In genomic region chr11:48154162-48154561, GRCh38 we compare ENCODE assay signal across 23 cellular contexts.
DNase-seq lines count a peak whose midpoint lies in the region; ATAC-seq and TF ChIP-seq lines count a peak whose summit lies in the region.
"Had no signal": no experiment of that assay in that cellular context is flagged by ENCODE, and none has a peak within 500 bp of the region (broad histone marks: within the 10 kb centered on the region; RNA-seq: fewer than 3 reads in every experiment).

No MANE protein-coding gene starts in this region.

- H3K4me1 ChIP-seq in GM23248 (ENCODE audit: insufficient read depth) (peaks cover 18% of the 10 kb centered on the region), adipocyte (ENCODE audit: control insufficient read depth, insufficient read depth, low read length) (peaks cover 10% of the 10 kb centered on the region), esophagus muscularis mucosa (no peaks in the 10 kb centered on the region)

- no peak for TF ChIP-seq POLR2A in esophagus muscularis mucosa (IDR thresholded peaks at IDR 0.05; ENCODE audit: low read depth)

- no peak for ATAC-seq in left colon
- ATAC-seq: CD8-positive, alpha-beta T cell; esophagus mucosa; natural killer cell; T-cell had no signal

- H3K9ac ChIP-seq in GM23248 (peak overlapping the region; percentile 37), adipocyte (ENCODE audit: low read length) (no peak overlapping the region)

- H3K27ac ChIP-seq in GM23248, result peak overlapping the region; percentile 74
- H3K27ac ChIP-seq in esophagus muscularis mucosa (replicated peaks in 1 of 4), result no peak overlapping the region
- H3K27ac ChIP-seq: thoracic aorta had no signal

- in situ Hi-C loops in GM23248 (cut with MboI), result no loop called here

- TF ChIP-seq CTCF in foreskin fibroblast (IDR thresholded peaks at IDR 0.05; ENCODE audit: low read depth, low read length) (no peak), esophagus muscularis mucosa (IDR thresholded peaks at IDR 0.05) (no peak)

- H3K4me3 ChIP-seq in GM23248 (no peak overlapping the region), adipocyte (ENCODE audit: low read length) (peak overlapping the region; percentile 1), foreskin fibroblast (ENCODE audit: low read depth in 1 of 2, low read length in 2 of 2) (no peak overlapping the region), esophagus muscularis mucosa (no peak overlapping the region)
- H3K4me3 ChIP-seq: dorsolateral prefrontal cortex, smooth muscle cell, thoracic aorta had no signal

- H3K27me3 ChIP-seq in GM23248 (replicated peaks; ENCODE audit: insufficient read depth), result no peaks in the 10 kb centered on the region
- H3K27me3 ChIP-seq in adipocyte (replicated peaks; ENCODE audit: control insufficient read depth, insufficient read depth, low read length), result no peaks in the 10 kb centered on the region
- H3K27me3 ChIP-seq in esophagus muscularis mucosa, result no peaks in the 10 kb centered on the region
- H3K27me3 ChIP-seq: dorsolateral prefrontal cortex had no signal

- WGBS in GM23248 (ENCODE audit: low coverage in 1 of 2, low lambda C conversion rate in 2 of 2, missing lambda C conversion rate in 2 of 2), 2 experiments, result 54 to 59% methylated on average over 3 of the region's 3 CpGs
- WGBS in esophagus muscularis mucosa, result 92% methylated on average over 3 of the region's 3 CpGs

- no peaks in the 10 kb centered on the region for H3K9me2 ChIP-seq in GM23248 (ENCODE audit: insufficient read depth)

- intact Hi-C loops in esophagus muscularis mucosa (cut with DNase I) (no loop called here), left colon (cut with DNase I, micrococcal nuclease) (no loop called here)

- TF ChIP-seq EP300 in esophagus muscularis mucosa (IDR thresholded peaks at IDR 0.05), result no peak

- peaks cover 30% of the 10 kb centered on the region for H3F3A ChIP-seq in GM23248 (ENCODE audit: insufficient read depth)

- H2AFZ ChIP-seq in GM23248, result peak overlapping the region; percentile 42

- H3K79me2 ChIP-seq in GM23248 (ENCODE audit: insufficient read depth), result no peaks in the 10 kb centered on the region

- peak overlapping the region; percentile 18 for H3K4me2 ChIP-seq in GM23248 (ENCODE audit: unreplicated experiment)
- H3K4me2 ChIP-seq: smooth muscle cell had no signal

- DNase-seq in A172 (ENCODE audit: low spot score), result peak; percentile 25
- DNase-seq in GM23248, result peak; percentile 84
- DNase-seq in adipocyte (ENCODE audit: low read depth), result no peak
- DNase-seq in foreskin fibroblast, result peak; percentile 45 to 62
- no peak for DNase-seq in esophagus muscularis mucosa (ENCODE audit: extremely low spot score)
- no peak for DNase-seq in left colon
- no peak for DNase-seq in NK-92 treated with Interleukin-12 subunit alpha and Interleukin-12 subunit beta, amount 100 ng/mL, for 24 hours (lab: John Stamatoyannopoulos, UW)
- DNase-seq in activated T-cell treated with anti-CD3 and anti-CD28 coated beads, Interleukin-2, amount 50 U/mL, for 48 hours, result no peak
- DNase-seq: 8988T; activated CD4-positive, alpha-beta T cell treated with anti-CD3 and anti-CD28 coated beads, Interleukin-2, amount 50 U/mL, for 4 hours; activated naive CD4-positive, alpha-beta T cell treated with anti-CD3 and anti-CD28 coated beads, Interleukin-2, amount 50 U/mL, for 16 hours; activated T-cell treated with anti-CD3 and anti-CD28 coated beads for 4 hours; CD8-positive, alpha-beta T cell; DMS79 treated with DMSO at 0.1 percent for 48 hours; dorsolateral prefrontal cortex; natural killer cell; NCI-H2029; NCI-H446 treated with DMSO at 0.1 percent for 48 hours; Right ventricle myocardium superior; T-cell had no signal

- no peaks in the 10 kb centered on the region for H4K20me1 ChIP-seq in GM23248 (ENCODE audit: insufficient read depth)

- H3K36me3 ChIP-seq in GM23248 (ENCODE audit: low read depth) (peaks cover 27% of the 10 kb centered on the region), adipocyte (ENCODE audit: control insufficient read depth, insufficient read depth, low read length, severe bottlenecking) (peaks cover 50% of the 10 kb centered on the region), esophagus muscularis mucosa (peaks cover 0 to 59% (median 18%) of the 10 kb centered on the region in 4 donors)

- H3K9me3 ChIP-seq in GM23248 (ENCODE audit: low read depth) (no peaks in the 10 kb centered on the region), adipocyte (ENCODE audit: control insufficient read depth, low read length) (no peaks in the 10 kb centered on the region), esophagus muscularis mucosa (peaks cover 0 to 5% (median 0%) of the 10 kb centered on the region in 4 donors)

Comparison
In these comparisons a context has a peak if more than half of its experiments do, and no peak if none do; other contexts are left out.
1. DNase-seq: peak in A172 (single experiment), GM23248 (single experiment) and foreskin fibroblast (2 of 2); none in adipocyte (single experiment), esophagus muscularis mucosa (single experiment), left colon (0 of 2), NK-92 treated with Interleukin-12 subunit alpha and Interleukin-12 subunit beta, amount 100 ng/mL, for 24 hours (single experiment) and activated T-cell treated with anti-CD3 and anti-CD28 coated beads, Interleukin-2, amount 50 U/mL, for 48 hours (0 of 2).